ENCODE assay signal across 15 cellular contexts in the genomic region with DNA sequence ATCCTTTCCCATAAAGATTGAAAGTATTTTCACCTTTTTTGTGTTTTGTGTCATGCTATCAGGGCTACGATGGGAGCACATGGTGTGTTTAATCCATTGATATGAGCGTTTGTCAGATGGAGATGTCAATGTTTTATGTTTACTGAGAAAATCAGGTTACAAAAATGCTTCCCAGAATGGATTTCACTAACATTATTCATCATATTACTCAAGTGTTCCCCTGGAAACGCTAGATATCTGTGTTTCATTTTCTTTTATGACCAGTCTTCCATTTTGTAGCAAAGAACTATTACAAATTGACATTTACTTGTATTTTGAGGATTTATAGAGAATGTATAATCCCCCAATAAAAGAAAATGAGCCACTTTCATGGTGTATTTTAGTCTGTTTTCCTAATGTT.
DNase-seq lines count a peak whose midpoint lies in the region; ATAC-seq and TF ChIP-seq lines count a peak whose summit lies in the region.
"Had no signal": no experiment of that assay in that cellular context is flagged by ENCODE, and none has a peak within 500 bp of the region (broad histone marks: within the 10 kb centered on the region; RNA-seq: fewer than 3 reads in every experiment).

No MANE protein-coding gene starts in this region.

- DNase-seq in GM03348 (ENCODE audit: low spot score), result peak; percentile 69
- peak; percentile 92 for DNase-seq in fibroblast of gingiva (ENCODE audit: low read depth)
- DNase-seq in skeletal muscle cell (ENCODE audit: low read depth), result peak; percentile 66
- no peak for DNase-seq in dorsolateral prefrontal cortex
- DNase-seq in activated T-cell treated with anti-CD3 and anti-CD28 coated beads, Interleukin-2, amount 50 U/mL, for 4 hours, result no peak
- DNase-seq: activated CD8-positive, alpha-beta memory T cell treated with anti-CD3 and anti-CD28 coated beads, Interleukin-2, amount 10 ng/mL, durations not matched to agents 7 days and 5 days; activated naive CD8-positive, alpha-beta T cell treated with anti-CD3 and anti-CD28 coated beads for 36 hours; effector CD8-positive, alpha-beta T cell; ovary; SHP77 treated with DMSO at 0.1 percent for 48 hours had no signal

- H3K4me3 Mint-ChIP-seq in activated T-cell treated with anti-CD3 and anti-CD28 coated beads, Interleukin-2, amount 50 U/mL, for 4 hours, result no peak overlapping the region
- H3K4me3 Mint-ChIP-seq: activated CD8-positive, alpha-beta memory T cell treated with anti-CD3 and anti-CD28 coated beads, Interleukin-2, amount 10 ng/mL, durations not matched to agents 7 days and 5 days; activated naive CD8-positive, alpha-beta T cell treated with anti-CD3 and anti-CD28 coated beads for 36 hours had no signal

- intact Hi-C loops in dorsolateral prefrontal cortex (cut with DNase I), result no loop called here

- H3K4me1 Mint-ChIP-seq in activated T-cell treated with anti-CD3 and anti-CD28 coated beads, Interleukin-2, amount 50 U/mL, for 4 hours (ENCODE audit: low read depth), result no peaks in the 10 kb centered on the region
- H3K4me1 Mint-ChIP-seq: activated CD8-positive, alpha-beta memory T cell treated with anti-CD3 and anti-CD28 coated beads, Interleukin-2, amount 10 ng/mL, durations not matched to agents 7 days and 5 days; activated naive CD8-positive, alpha-beta T cell treated with anti-CD3 and anti-CD28 coated beads for 36 hours had no signal

- no peak for TF ChIP-seq CTCF in dorsolateral prefrontal cortex (IDR thresholded peaks at IDR 0.05 in 54 of 56, conservative IDR thresholded peaks at IDR 0.05 in 2 of 56; ENCODE audit: low read depth in 1 of 56, partially characterized antibody in 56 of 56)

- no peaks in the 10 kb centered on the region for H3K36me3 Mint-ChIP-seq in activated T-cell treated with anti-CD3 and anti-CD28 coated beads, Interleukin-2, amount 50 U/mL, for 4 hours (ENCODE audit: insufficient read depth)
- H3K36me3 Mint-ChIP-seq: activated naive CD8-positive, alpha-beta T cell treated with anti-CD3 and anti-CD28 coated beads for 36 hours had no signal

- no peak overlapping the region for H3K27ac ChIP-seq in dorsolateral prefrontal cortex
- H3K27ac ChIP-seq: BLaER1, ovary had no signal

- no peaks in the 10 kb centered on the region for H3K27me3 ChIP-seq in dorsolateral prefrontal cortex
- H3K27me3 ChIP-seq: BLaER1, ovary had no signal

- H3K4me3 ChIP-seq in skeletal muscle cell (ENCODE audit: low read depth, low read length) (no peak overlapping the region), dorsolateral prefrontal cortex (no peak overlapping the region)
- H3K4me3 ChIP-seq: BLaER1, lung, ovary had no signal

- H3K9me3 Mint-ChIP-seq in activated T-cell treated with anti-CD3 and anti-CD28 coated beads, Interleukin-2, amount 50 U/mL, for 4 hours, result peaks cover 12% of the 10 kb centered on the region
- H3K9me3 Mint-ChIP-seq: activated naive CD8-positive, alpha-beta T cell treated with anti-CD3 and anti-CD28 coated beads for 36 hours had no signal

- ATAC-seq in SK-N-SH treated with all-trans-retinoic acid at 6 μM for 48 hours (peak; percentile 68), GM19023 (IDR thresholded peaks at IDR 0.05; ENCODE audit: unreplicated experiment) (no peak), HG02759 (IDR thresholded peaks at IDR 0.05; ENCODE audit: unreplicated experiment) (no peak)
- ATAC-seq in activated T-cell treated with anti-CD3 and anti-CD28 coated beads, Interleukin-2, amount 50 U/mL, for 4 hours, result no peak
- ATAC-seq: activated CD8-positive, alpha-beta memory T cell treated with anti-CD3 and anti-CD28 coated beads, Interleukin-2, amount 10 ng/mL, durations not matched to agents 7 days and 5 days had no signal

- H3K27me3 Mint-ChIP-seq in activated T-cell treated with anti-CD3 and anti-CD28 coated beads, Interleukin-2, amount 50 U/mL, for 4 hours (ENCODE audit: low read depth), result peaks cover 6% of the 10 kb centered on the region

TF ChIP-seq in SK-N-SH treated with all-trans-retinoic acid at 6 μM for 48 hours, 23 proteins besides CTCF, POLR2A, EP300 and RAD21:
- TF ChIP-seq, protein P1, sequence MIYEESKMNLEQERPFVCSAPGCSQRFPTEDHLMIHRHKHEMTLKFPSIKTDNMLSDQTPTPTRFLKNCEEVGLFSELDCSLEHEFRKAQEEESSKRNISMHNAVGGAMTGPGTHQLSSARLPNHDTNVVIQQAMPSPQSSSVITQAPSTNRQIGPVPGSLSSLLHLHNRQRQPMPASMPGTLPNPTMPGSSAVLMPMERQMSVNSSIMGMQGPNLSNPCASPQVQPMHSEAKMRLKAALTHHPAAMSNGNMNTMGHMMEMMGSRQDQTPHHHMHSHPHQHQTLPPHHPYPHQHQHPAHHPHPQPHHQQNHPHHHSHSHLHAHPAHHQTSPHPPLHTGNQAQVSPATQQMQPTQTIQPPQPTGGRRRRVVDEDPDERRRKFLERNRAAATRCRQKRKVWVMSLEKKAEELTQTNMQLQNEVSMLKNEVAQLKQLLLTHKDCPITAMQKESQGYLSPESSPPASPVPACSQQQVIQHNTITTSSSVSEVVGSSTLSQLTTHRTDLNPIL (CRISPR knock-in tag; IDR thresholded peaks at IDR 0.05; ENCODE audit: low read depth), result no peak
- TF ChIP-seq ZC3H10 (CRISPR knock-in tag; IDR thresholded peaks at IDR 0.05) (no peak), ISL1 (CRISPR knock-in tag; IDR thresholded peaks at IDR 0.05) (peak; percentile 65), ZNF70 (CRISPR knock-in tag; IDR thresholded peaks at IDR 0.05) (0 out of 2 replicates have a peak, but pooled peaks have one; percentile 46), TOX (CRISPR knock-in tag; IDR thresholded peaks at IDR 0.05; ENCODE audit: borderline replicate concordance) (peak; percentile 54; the same call in 1 of the 2 replicates)
TF ChIP-seq in SK-N-SH treated with all-trans-retinoic acid at 6 μM for 48 hours: peak in this region for 3.

Comparison
In these comparisons a context has a peak if more than half of its experiments do, and no peak if none do; other contexts are left out.
1. DNase-seq: peak in GM03348 (single experiment), fibroblast of gingiva (single experiment) and skeletal muscle cell (single experiment); none in dorsolateral prefrontal cortex (0 of 10) and activated T-cell treated with anti-CD3 and anti-CD28 coated beads, Interleukin-2, amount 50 U/mL, for 4 hours (single experiment).